Comparison of ENCODE assay signal across 8 cellular contexts in genomic region chr14:59483819-59484610, GRCh38. TPM values are rescaled to one million over a fixed set of nuclear protein-coding genes. Genes with fewer than 3 reads are reported as not detected.
DNase-seq lines count a peak whose midpoint lies in the region; ATAC-seq and TF ChIP-seq lines count a peak whose summit lies in the region.

Gene JKAMP, plus strand, starts transcription at chr14:59484517. Its CDS starts 73 bp downstream, at chr14:59484590.
Gene L3HYPDH, minus strand, starts transcription at chr14:59484408. Its CDS starts 92 bp downstream, at chr14:59484316.

- H3K36me3 ChIP-seq in colonic mucosa: no peaks in the 10 kb centered on the region

- peak within 1 kb of the TSS; percentile 89 for H3K27ac ChIP-seq in colonic mucosa

- peak within 1 kb of the TSS; percentile 70 to 83 for H3K9ac ChIP-seq in colonic mucosa (ENCODE audit: low read depth in 2 of 2, low read length in 2 of 2)

- intact Hi-C loops in colonic mucosa (cut with DNase I): no loop called here
- intact Hi-C loops in left colon (cut with DNase I, micrococcal nuclease): no loop called here

- H3K27me3 ChIP-seq in colonic mucosa: no peaks in the 10 kb centered on the region

- peaks cover 6% of the 10 kb centered on the region for H3K4me1 ChIP-seq in colonic mucosa

- TF ChIP-seq CTCF in colonic mucosa (IDR thresholded peaks at IDR 0.05): peak; percentile 56

- H3K4me3 ChIP-seq in colonic mucosa: peak within 1 kb of the TSS; percentile 74

- peak; percentile 92 for ATAC-seq in GM19324 (IDR thresholded peaks at IDR 0.05; ENCODE audit: low FRiP score, unreplicated experiment)
- peak; percentile 70 for ATAC-seq in HG03469 (IDR thresholded peaks at IDR 0.05; ENCODE audit: unreplicated experiment)
- ATAC-seq in left colon: peak; percentile 92

- DNase-seq in C1 segment of cervical spinal cord (lab: John Stamatoyannopoulos, UW) (peak; percentile 55 to 97 (median 94)), NCI-H526 (lab: John Stamatoyannopoulos, UW) (peak; percentile 93 to 99), colonic mucosa (peak; percentile 98), left colon (peak; percentile 97 to 100)
- peak; percentile 99 for DNase-seq in activated CD4-positive, alpha-beta T cell treated with anti-CD3 and anti-CD28 coated beads for 48 hours
- peak; percentile 97 for DNase-seq in stimulated activated CD4-positive, alpha-beta T cell treated with anti-CD3 and anti-CD28 coated beads, Interleukin-1b, Interleukin-23, amount 100 ng/mL, for 48 hours

- no peaks in the 10 kb centered on the region for H3K9me3 ChIP-seq in colonic mucosa

RNA-seq across cellular contexts. Expression of gene JKAMP, which starts in this region (rescaled TPM):
- total RNA-seq in colonic mucosa (10 to 100 TPM; 26.6 to 34.0 TPM), left colon (10 to 100 TPM; 33.6 to 40.8 TPM)

RNA-seq across cellular contexts. Expression of gene L3HYPDH, which starts in this region (rescaled TPM):
- total RNA-seq in colonic mucosa: 10 to 100 TPM in 1 of 2 donors, 1 to 10 TPM in 1; 8.7 to 10.2 TPM
- total RNA-seq in left colon: 10 to 100 TPM; 13.6 to 16.9 TPM

Comparison
In these comparisons a context has a peak if more than half of its experiments do, and no peak if none do; other contexts are left out.
1. Peak in every context shown above with its lines: DNase-seq, ATAC-seq, H3K4me3 ChIP-seq and H3K27ac ChIP-seq.